ENCODE assay signal across 14 cellular contexts in the genomic region with DNA sequence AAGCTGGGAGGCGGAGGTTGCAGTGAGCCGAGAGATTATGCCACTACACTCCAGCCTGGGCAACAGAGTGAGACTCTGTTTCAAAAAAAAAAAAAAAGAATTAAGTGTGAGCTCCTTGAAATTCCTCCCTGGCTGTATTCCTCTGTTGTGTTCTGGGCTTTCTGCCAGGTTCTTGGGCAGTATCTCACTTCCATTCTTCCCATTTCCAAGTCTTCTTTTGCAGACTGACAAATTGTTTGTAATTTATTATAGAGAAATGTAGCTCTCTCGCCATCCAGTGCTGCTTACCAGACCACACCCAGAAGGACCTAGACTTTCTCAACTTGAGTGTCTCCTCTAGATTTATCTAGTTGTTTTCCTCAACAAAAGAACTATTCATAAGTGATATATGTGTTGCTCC.
DNase-seq lines count a peak whose midpoint lies in the region; ATAC-seq, FAIRE-seq and TF ChIP-seq lines count a peak whose summit lies in the region.
"Had no signal": no experiment of that assay in that cellular context is flagged by ENCODE, and none has a peak within 500 bp of the region (broad histone marks: within the 10 kb centered on the region; RNA-seq: fewer than 3 reads in every experiment).

No MANE protein-coding gene starts in this region.

- H3K4me3 ChIP-seq in right lobe of liver (no peak overlapping the region), HepG2 (replicated peaks in 1 of 3; ENCODE audit: insufficient read depth in 1 of 3, low read depth in 2 of 3, low read length in 3 of 3) (no peak overlapping the region), astrocyte of the spinal cord (ENCODE audit: low read depth, low read length) (no peak overlapping the region), aorta (ENCODE audit: low read length in 2 of 2) (no peak overlapping the region)
- H3K4me3 ChIP-seq: upper lobe of left lung had no signal

- no peak for FAIRE-seq in HepG2 (lab: Jason Lieb, UNC)

- POLR2A ChIA-PET in HepG2 (lab: Yijun Ruan, JAX): no interaction called here

- TF ChIP-seq POLR2A in right lobe of liver (IDR thresholded peaks at IDR 0.05) (no peak), HepG2 (IDR thresholded peaks at IDR 0.05; ENCODE audit: insufficient read depth in 1 of 2, low read depth in 2 of 2, low read length in 2 of 2) (no peak)

- intact Hi-C loops in right lobe of liver (cut with DNase I): no loop called here
- intact Hi-C loops in HepG2 (cut with micrococcal nuclease; ENCODE audit: unreplicated experiment): no loop called here
- intact Hi-C loops in aorta (cut with DNase I): no loop called here

- DNase-seq in right lobe of liver (no peak), HepG2 (ENCODE audit: low spot score) (no peak), astrocyte of the spinal cord (ENCODE audit: low read depth, low spot score) (peak; percentile 74), kidney glomerular epithelial cell (lab: John Stamatoyannopoulos, UW) (peak; percentile 28), aorta (peak in 1 of 2 donors; percentile 37), occipital lobe (lab: John Stamatoyannopoulos, UW) (no peak), RKO (ENCODE audit: low spot score) (no peak)
- DNase-seq: activated naive CD8-positive, alpha-beta T cell treated with anti-CD3 and anti-CD28 coated beads for 36 hours; endodermal cell; GF-D8; NCI-H1436 treated with DMSO at 0.1 percent for 48 hours; T-helper 17 cell; upper lobe of left lung had no signal

- no peak overlapping the region for H3K4me2 ChIP-seq in HepG2 (ENCODE audit: low read depth, low read length)

- no peaks in the 10 kb centered on the region for H3K27me3 ChIP-seq in right lobe of liver
- H3K27me3 ChIP-seq in HepG2 (ENCODE audit: control insufficient read depth in 1 of 2, insufficient read depth in 2 of 2, low read length in 2 of 2): no peaks in the 10 kb centered on the region
- H3K27me3 ChIP-seq in aorta (ENCODE audit: control insufficient read depth in 1 of 2, insufficient read depth in 2 of 2, low read length in 1 of 2): no peaks in the 10 kb centered on the region
- H3K27me3 ChIP-seq: upper lobe of left lung had no signal

- no peak for TF ChIP-seq CTCF in right lobe of liver (IDR thresholded peaks at IDR 0.05)
- TF ChIP-seq CTCF in HepG2 (CRISPR knock-in tag; IDR thresholded peaks at IDR 0.05): no peak
- TF ChIP-seq CTCF in astrocyte of the spinal cord (IDR thresholded peaks at IDR 0.05; ENCODE audit: low read depth, low read length): no peak

- in situ Hi-C loops in HepG2 (cut with HindIII; ENCODE audit: extremely low pct_ligation_motif_present, low pct_unique_long_range_greater_than_20kb) (no loop called here), astrocyte of the spinal cord (cut with HindIII; ENCODE audit: low sequenced_read_pairs) (no loop called here)

- no TSS peak for BruUV-seq in HepG2 (replicated peaks; lab: Mats Ljungman, UMichigan)

- no peaks in the 10 kb centered on the region for H4K20me1 ChIP-seq in HepG2 (ENCODE audit: insufficient read depth, low read length)

- H3K27ac ChIP-seq in right lobe of liver: no peak overlapping the region
- no peak overlapping the region for H3K27ac ChIP-seq in HepG2 (ENCODE audit: extremely low read length, insufficient read depth, low read length)
- no peak overlapping the region for H3K27ac ChIP-seq in aorta (ENCODE audit: low read depth in 1 of 2, low read length in 2 of 2)

- H3K4me1 ChIP-seq in right lobe of liver (no peaks in the 10 kb centered on the region), HepG2 (ENCODE audit: insufficient read depth, low read length) (no peaks in the 10 kb centered on the region), aorta (ENCODE audit: control insufficient read depth in 1 of 2, insufficient read depth in 2 of 2, low read length in 2 of 2) (peaks cover 0 to 4% of the 10 kb centered on the region in 2 donors)

- 82% methylated on average over 3 of the region's 3 CpGs for WGBS in right lobe of liver (ENCODE audit: insufficient coverage, low coverage, low lambda C conversion rate, missing lambda C conversion rate)
- WGBS in HepG2 (ENCODE audit: low lambda C conversion rate): 23% methylated on average over 3 of the region's 3 CpGs
- WGBS in aorta, 2 donors: 30 to 36% methylated on average over 3 of the region's 3 CpGs

- TF ChIP-seq RAD21 in HepG2 (CRISPR knock-in tag; IDR thresholded peaks at IDR 0.05): no peak

- H3K9me3 ChIP-seq in right lobe of liver: no peaks in the 10 kb centered on the region
- H3K9me3 ChIP-seq in HepG2 (ENCODE audit: low read length): no peaks in the 10 kb centered on the region; the same call in 1 of the 2 replicates
- no peaks in the 10 kb centered on the region for H3K9me3 ChIP-seq in aorta (ENCODE audit: control insufficient read depth, low read length)
- H3K9me3 ChIP-seq: upper lobe of left lung had no signal

- H3K36me3 ChIP-seq in right lobe of liver (no peaks in the 10 kb centered on the region), HepG2 (replicated peaks in 1 of 2; ENCODE audit: control insufficient read depth in 1 of 2, insufficient read depth in 2 of 2, low read length in 2 of 2) (no peaks in the 10 kb centered on the region), aorta (ENCODE audit: control insufficient read depth in 1 of 2, insufficient read depth in 2 of 2, low read length in 1 of 2) (no peaks in the 10 kb centered on the region)
- H3K36me3 ChIP-seq: upper lobe of left lung had no signal

- no peak for TF ChIP-seq EP300 in HepG2 (IDR thresholded peaks at IDR 0.05; ENCODE audit: low read depth in 2 of 2, low read length in 2 of 2)
- no peak for TF ChIP-seq EP300 in HepG2 (CRISPR knock-in tag; IDR thresholded peaks at IDR 0.05; ENCODE audit: borderline replicate concordance)

- no peak overlapping the region for H2AFZ ChIP-seq in HepG2 (ENCODE audit: low read length)

- H3K9ac ChIP-seq in HepG2 (ENCODE audit: insufficient read depth, low read depth, low read length): no peak overlapping the region

- no peaks in the 10 kb centered on the region for H3K79me2 ChIP-seq in HepG2 (ENCODE audit: insufficient read depth, low read length)

- ATAC-seq in right lobe of liver (peak in 3 of 4 donors; percentile 49 to 60 (median 51)), HepG2 (no peak), aorta (ENCODE audit: low FRiP score) (peak; percentile 54), HG02884 (IDR thresholded peaks at IDR 0.05; ENCODE audit: unreplicated experiment) (no peak)
- ATAC-seq: T-helper 17 cell had no signal

- CTCF ChIA-PET in HepG2 (lab: Yijun Ruan, JAX; ENCODE audit: low intra/inter-chr PET ratio, low total read pairs): no interaction called here

TF ChIP-seq in HepG2, 621 proteins besides CTCF, POLR2A, EP300 and RAD21 (continues in another document):
- TF ChIP-seq AGO1 (IDR thresholded peaks at IDR 0.05; ENCODE audit: low read depth, low read length, poor library complexity, severe bottlenecking): no peak
- no peak for TF ChIP-seq FOXC1 (CRISPR knock-in tag; IDR thresholded peaks at IDR 0.05; ENCODE audit: borderline replicate concordance)
- TF ChIP-seq ZNF18 (CRISPR knock-in tag; IDR thresholded peaks at IDR 0.05; ENCODE audit: insufficient replicate concordance): no peak
- no peak for TF ChIP-seq RARA (CRISPR knock-in tag; IDR thresholded peaks at IDR 0.05)
- TF ChIP-seq PAF1 (CRISPR knock-in tag; IDR thresholded peaks at IDR 0.05): no peak
- TF ChIP-seq NCOA2 (CRISPR knock-in tag; IDR thresholded peaks at IDR 0.05): no peak
- TF ChIP-seq SP140L (CRISPR knock-in tag; IDR thresholded peaks at IDR 0.05; ENCODE audit: borderline replicate concordance): no peak
- TF ChIP-seq ZNF292 (CRISPR knock-in tag; IDR thresholded peaks at IDR 0.05; ENCODE audit: borderline replicate concordance, low read depth): no peak
- TF ChIP-seq BCLAF1 (IDR thresholded peaks at IDR 0.05): no peak
- TF ChIP-seq, protein P1, sequence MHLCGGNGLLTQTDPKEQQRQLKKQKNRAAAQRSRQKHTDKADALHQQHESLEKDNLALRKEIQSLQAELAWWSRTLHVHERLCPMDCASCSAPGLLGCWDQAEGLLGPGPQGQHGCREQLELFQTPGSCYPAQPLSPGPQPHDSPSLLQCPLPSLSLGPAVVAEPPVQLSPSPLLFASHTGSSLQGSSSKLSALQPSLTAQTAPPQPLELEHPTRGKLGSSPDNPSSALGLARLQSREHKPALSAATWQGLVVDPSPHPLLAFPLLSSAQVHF (CRISPR knock-in tag; IDR thresholded peaks at IDR 0.05): no peak
- no peak for TF ChIP-seq SNAPC2 (CRISPR knock-in tag; IDR thresholded peaks at IDR 0.05)
- no peak for TF ChIP-seq ZSCAN9 (CRISPR knock-in tag; IDR thresholded peaks at IDR 0.05; ENCODE audit: borderline replicate concordance)
- TF ChIP-seq ZNF607 (CRISPR knock-in tag; IDR thresholded peaks at IDR 0.05; ENCODE audit: borderline replicate concordance): no peak

Comparison
In these comparisons a context has a peak if more than half of its experiments do, and no peak if none do; other contexts are left out.
1. ATAC-seq: peak in right lobe of liver (3 of 4) and aorta (single experiment); none in HepG2 (single experiment) and HG02884 (single experiment).
2. DNase-seq: peak in astrocyte of the spinal cord (single experiment) and kidney glomerular epithelial cell (single experiment); none in right lobe of liver (0 of 3), HepG2 (single experiment), occipital lobe (single experiment) and RKO (single experiment).